21 cellular contexts compared by ENCODE assay signal in the genomic region with DNA sequence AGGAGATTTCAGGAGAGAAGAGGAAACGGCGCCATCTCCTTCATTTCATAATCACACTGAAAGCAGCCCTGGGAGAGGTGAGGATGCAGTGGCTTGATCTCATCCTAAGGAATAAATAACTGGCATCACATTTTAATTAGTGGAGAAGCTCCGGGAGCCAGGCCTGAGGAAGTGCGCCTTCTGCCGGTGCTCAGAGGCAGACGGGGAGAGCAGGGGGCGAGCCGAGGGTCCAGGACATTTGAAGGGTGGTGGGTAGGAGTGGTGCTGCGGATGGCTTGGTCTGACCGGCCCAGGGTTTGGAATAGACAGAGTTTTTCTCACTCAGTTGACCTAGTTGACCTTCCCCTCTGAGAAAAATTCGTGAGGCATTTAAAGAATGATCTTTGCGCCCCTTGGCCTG.
"Had no signal": no experiment of that assay in that cellular context is flagged by ENCODE, and none has a peak within 500 bp of the region (broad histone marks: within the 10 kb centered on the region; RNA-seq: fewer than 3 reads in every experiment).

No MANE protein-coding gene starts in this region.

- H3K36me3 ChIP-seq: colonic mucosa, left lung, pancreas, spleen, thoracic aorta, upper lobe of right lung had no signal

- H2AFZ ChIP-seq: hepatocyte had no signal

- ATAC-seq: activated CD8-positive, alpha-beta T cell treated with anti-CD3 and anti-CD28 coated beads for 36 hours; activated T-helper 17 cell treated with anti-CD3 and anti-CD28 coated beads, Interleukin-2, amount 50 U/mL, for 72 hours; foreskin keratinocyte; pancreas; stimulated activated memory B cell treated with anti-CD40 and anti-IgM and Interleukin-4, amounts not matched to agents 10 μg/mL and 1 μg/mL and 100 μg/mL, for 72 hours; upper lobe of right lung had no signal

- H3K4me1 ChIP-seq: colonic mucosa, foreskin keratinocyte, pancreas had no signal

- H3K4me2 ChIP-seq: hepatocyte had no signal

- H3K9me3 ChIP-seq: colonic mucosa, left lung, pancreas, spleen, thoracic aorta, upper lobe of right lung had no signal

- H3K36me3 Mint-ChIP-seq: activated naive CD8-positive, alpha-beta T cell treated with anti-CD3 and anti-CD28 coated beads, Interleukin-2, amount 10 ng/mL, durations not matched to agents 7 days and 5 days; stimulated activated memory B cell treated with anti-CD40 and anti-IgM and Interleukin-4, amounts not matched to agents 10 μg/mL and 1 μg/mL and 100 μg/mL, for 72 hours had no signal

- H3K27ac ChIP-seq: colonic mucosa, foreskin keratinocyte, hepatocyte, left lung, pancreas, spleen, thoracic aorta, upper lobe of right lung had no signal

- H3K4me1 Mint-ChIP-seq: activated CD4-positive, alpha-beta T cell treated with anti-CD3 and anti-CD28 coated beads, Interleukin-2, amount 10 ng/mL, durations not matched to agents 24 days and 14 days; activated naive CD8-positive, alpha-beta T cell treated with anti-CD3 and anti-CD28 coated beads, Interleukin-2, amount 10 ng/mL, durations not matched to agents 7 days and 5 days; activated T-helper 17 cell treated with anti-CD3 and anti-CD28 coated beads, Interleukin-2, amount 50 U/mL, for 72 hours; stimulated activated memory B cell treated with anti-CD40 and anti-IgM and Interleukin-4, amounts not matched to agents 10 μg/mL and 1 μg/mL and 100 μg/mL, for 72 hours had no signal

- H3K4me3 Mint-ChIP-seq: activated CD4-positive, alpha-beta T cell treated with anti-CD3 and anti-CD28 coated beads, Interleukin-2, amount 10 ng/mL, durations not matched to agents 24 days and 14 days; activated CD8-positive, alpha-beta T cell treated with anti-CD3 and anti-CD28 coated beads for 36 hours; activated naive CD8-positive, alpha-beta T cell treated with anti-CD3 and anti-CD28 coated beads, Interleukin-2, amount 10 ng/mL, durations not matched to agents 7 days and 5 days; activated T-helper 17 cell treated with anti-CD3 and anti-CD28 coated beads, Interleukin-2, amount 50 U/mL, for 72 hours; stimulated activated memory B cell treated with anti-CD40 and anti-IgM and Interleukin-4, amounts not matched to agents 10 μg/mL and 1 μg/mL and 100 μg/mL, for 72 hours had no signal

- H3K79me2 ChIP-seq: hepatocyte had no signal

- DNase-seq: activated CD4-positive, alpha-beta T cell treated with anti-CD3 and anti-CD28 coated beads, Interleukin-2, amount 10 ng/mL, durations not matched to agents 24 days and 14 days; activated CD8-positive, alpha-beta T cell treated with anti-CD3 and anti-CD28 coated beads for 36 hours; activated naive CD4-positive, alpha-beta T cell treated with Interleukin-2 at 50 U/mL for 16 hours; activated naive CD8-positive, alpha-beta T cell treated with anti-CD3 and anti-CD28 coated beads, Interleukin-2, amount 10 ng/mL, durations not matched to agents 7 days and 5 days; activated T-cell treated with anti-CD3 and anti-CD28 coated beads, Interleukin-2, amount 50 U/mL, for 1 hour; amygdala; central memory CD4-positive, alpha-beta T cell; colonic mucosa; foreskin keratinocyte; kidney; left lung; mammary epithelial cell; pancreas; spleen; stimulated activated CD4-positive, alpha-beta T cell treated with anti-CD3 and anti-CD28 coated beads, Interleukin-4, amount 100 ng/mL, for 4 hours; T-helper 9 cell; upper lobe of right lung had no signal

- H3K27ac Mint-ChIP-seq: activated CD4-positive, alpha-beta T cell treated with anti-CD3 and anti-CD28 coated beads, Interleukin-2, amount 10 ng/mL, durations not matched to agents 24 days and 14 days; activated CD8-positive, alpha-beta T cell treated with anti-CD3 and anti-CD28 coated beads for 36 hours; activated naive CD8-positive, alpha-beta T cell treated with anti-CD3 and anti-CD28 coated beads, Interleukin-2, amount 10 ng/mL, durations not matched to agents 7 days and 5 days; activated T-helper 17 cell treated with anti-CD3 and anti-CD28 coated beads, Interleukin-2, amount 50 U/mL, for 72 hours; stimulated activated memory B cell treated with anti-CD40 and anti-IgM and Interleukin-4, amounts not matched to agents 10 μg/mL and 1 μg/mL and 100 μg/mL, for 72 hours had no signal

- H3K4me3 ChIP-seq: colonic mucosa, hepatocyte, left lung, pancreas, spleen, thoracic aorta, upper lobe of right lung had no signal

- H3K9me3 Mint-ChIP-seq: activated CD4-positive, alpha-beta T cell treated with anti-CD3 and anti-CD28 coated beads, Interleukin-2, amount 10 ng/mL, durations not matched to agents 24 days and 14 days; activated naive CD8-positive, alpha-beta T cell treated with anti-CD3 and anti-CD28 coated beads, Interleukin-2, amount 10 ng/mL, durations not matched to agents 7 days and 5 days; activated T-helper 17 cell treated with anti-CD3 and anti-CD28 coated beads, Interleukin-2, amount 50 U/mL, for 72 hours; stimulated activated memory B cell treated with anti-CD40 and anti-IgM and Interleukin-4, amounts not matched to agents 10 μg/mL and 1 μg/mL and 100 μg/mL, for 72 hours had no signal

- H3K27me3 ChIP-seq: colonic mucosa, foreskin keratinocyte, hepatocyte, pancreas, upper lobe of right lung had no signal
